2 cellular contexts compared by ENCODE assay signal in the genomic region with DNA sequence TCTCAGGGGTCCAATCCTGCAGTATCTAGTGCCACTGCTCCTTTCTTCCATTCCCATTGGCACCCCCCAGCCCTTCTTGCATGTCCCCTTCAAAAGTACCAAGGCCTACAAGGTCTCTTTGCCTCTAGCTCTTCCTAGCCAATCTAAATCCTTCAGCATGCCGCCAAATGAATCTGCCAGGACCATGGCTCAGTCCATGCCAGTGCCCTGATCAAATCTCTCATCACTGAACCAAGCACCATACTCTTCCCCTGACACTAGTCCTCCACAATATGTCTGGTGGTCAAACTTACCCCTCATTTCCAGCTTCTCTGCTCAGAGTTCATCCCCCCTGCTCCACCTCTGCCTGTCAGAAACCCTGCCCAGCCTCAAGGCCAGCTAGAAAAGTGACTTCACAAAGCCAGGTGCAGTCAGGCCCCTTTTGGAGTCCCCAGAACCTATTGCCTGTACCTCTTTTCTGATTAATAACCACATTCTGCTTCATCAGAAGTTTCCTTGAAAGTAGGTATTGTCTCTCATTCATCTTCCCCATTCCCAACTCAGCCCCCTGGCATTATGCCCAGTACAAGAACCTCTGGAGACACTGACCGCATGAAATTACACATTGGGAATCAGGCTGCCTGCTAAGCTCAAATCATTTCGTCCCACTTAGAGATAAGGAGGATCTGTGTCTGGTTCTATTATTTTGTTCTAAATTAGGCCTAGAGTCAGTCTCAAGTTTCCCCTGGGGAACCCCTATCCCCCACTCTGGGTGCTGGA.
TF ChIP-seq lines count a peak whose summit lies in the region.

No MANE protein-coding gene starts in this region.

TF ChIP-seq in IMR-90, 13 proteins besides CTCF, POLR2A, EP300 and RAD21:
- no peak for TF ChIP-seq RCOR1 (IDR thresholded peaks at IDR 0.05; ENCODE audit: insufficient replicate concordance, low read length)

TF ChIP-seq in endothelial cell of umbilical vein, 7 proteins besides CTCF, POLR2A, EP300 and RAD21:
- TF ChIP-seq MAX (IDR thresholded peaks at IDR 0.05; ENCODE audit: insufficient read depth, insufficient read length) (no peak), JUN (IDR thresholded peaks at IDR 0.05; ENCODE audit: borderline replicate concordance, insufficient read depth, insufficient read length, low read depth) (no peak)
